8 cellular contexts compared by ENCODE assay signal in genomic region chr6:163711615-163712568, GRCh38.
DNase-seq lines count a peak whose midpoint lies in the region; ATAC-seq, FAIRE-seq and TF ChIP-seq lines count a peak whose summit lies in the region.

No MANE protein-coding gene starts in this region.

- no peaks in the 10 kb centered on the region for H3K27me3 ChIP-seq in pancreas

- ATAC-seq in GM21619 (IDR thresholded peaks at IDR 0.05; ENCODE audit: unreplicated experiment) (peak; percentile 41), esophagus mucosa (peak; percentile 33), pancreas (peak in 3 of 4 donors; percentile 56 to 77 (median 67))

- H3K4me3 ChIP-seq in pancreas = no peak overlapping the region

- 69 to 78% methylated on average over 24 of the region's 24 CpGs for WGBS in pancreas, 2 donors

- no peak for FAIRE-seq in pancreas (lab: Jason Lieb, UNC)

- no peaks in the 10 kb centered on the region for H3K4me1 ChIP-seq in pancreas

- intact Hi-C loops in pancreas (cut with DNase I) = no loop called here

- DNase-seq in CMK (ENCODE audit: low read depth) (peak; percentile 71), NOMO-1 (lab: John Stamatoyannopoulos, UW; ENCODE audit: unreplicated experiment in 2 of 2) (peak; percentile 84 to 90), pancreas (peak in 1 of 6 donors; percentile 49), activated T-cell treated with anti-CD3 and anti-CD28 coated beads for 4 hours (no peak), kidney tubule cell (ENCODE audit: low spot score) (no peak)
- DNase-seq in stimulated activated CD4-positive, alpha-beta T cell treated with anti-CD3 and anti-CD28 coated beads, Interleukin-2, amount 100 ng/mL, for 24 hours = no peak

- H3K9me3 ChIP-seq in pancreas = no peaks in the 10 kb centered on the region

- H3K36me3 ChIP-seq in pancreas = no peaks in the 10 kb centered on the region

- H3K27ac ChIP-seq in pancreas = no peak overlapping the region

- no peak for TF ChIP-seq CTCF in pancreas (IDR thresholded peaks at IDR 0.05)

Comparison
In these comparisons a context has a peak if more than half of its experiments do, and no peak if none do; other contexts are left out.
1. DNase-seq: peak in CMK (single experiment) and NOMO-1 (2 of 2); none in activated T-cell treated with anti-CD3 and anti-CD28 coated beads for 4 hours (single experiment), stimulated activated CD4-positive, alpha-beta T cell treated with anti-CD3 and anti-CD28 coated beads, Interleukin-2, amount 100 ng/mL, for 24 hours (0 of 2) and kidney tubule cell (single experiment).
2. Peak in every context shown above with its lines, with median percentiles within 50 percentile points of each other: ATAC-seq.